1 cellular context compared by ENCODE assay signal in the genomic region with DNA sequence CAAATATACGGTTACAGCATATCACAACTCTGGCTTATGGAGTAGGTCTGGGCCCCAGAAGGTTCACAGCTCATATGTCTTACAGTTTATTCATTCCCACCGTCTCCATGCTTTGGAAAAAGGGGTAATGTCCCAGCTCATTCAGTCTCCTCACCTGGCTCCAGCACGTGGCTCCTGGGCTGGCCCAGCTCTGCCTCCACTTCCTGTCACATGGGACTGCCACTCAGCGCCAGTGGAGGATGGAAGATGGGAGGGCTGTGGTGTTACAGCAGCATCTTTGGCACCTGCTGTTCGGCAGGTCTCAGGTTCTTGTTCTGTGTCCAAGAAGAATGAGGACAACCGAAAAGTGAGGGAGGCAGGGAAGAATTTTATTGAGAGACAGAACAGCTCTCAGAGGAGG.
TF ChIP-seq lines count a peak whose summit lies in the region.

No MANE protein-coding gene starts in this region.

TF ChIP-seq in WTC11, 78 proteins besides CTCF, POLR2A, EP300 and RAD21:
- TF ChIP-seq, protein P1, sequence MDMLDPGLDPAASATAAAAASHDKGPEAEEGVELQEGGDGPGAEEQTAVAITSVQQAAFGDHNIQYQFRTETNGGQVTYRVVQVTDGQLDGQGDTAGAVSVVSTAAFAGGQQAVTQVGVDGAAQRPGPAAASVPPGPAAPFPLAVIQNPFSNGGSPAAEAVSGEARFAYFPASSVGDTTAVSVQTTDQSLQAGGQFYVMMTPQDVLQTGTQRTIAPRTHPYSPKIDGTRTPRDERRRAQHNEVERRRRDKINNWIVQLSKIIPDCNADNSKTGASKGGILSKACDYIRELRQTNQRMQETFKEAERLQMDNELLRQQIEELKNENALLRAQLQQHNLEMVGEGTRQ (CRISPR knock-in tag; IDR thresholded peaks at IDR 0.05), result peak; percentile 37; the same call in 1 of the 2 replicates
- TF ChIP-seq, protein P2, sequence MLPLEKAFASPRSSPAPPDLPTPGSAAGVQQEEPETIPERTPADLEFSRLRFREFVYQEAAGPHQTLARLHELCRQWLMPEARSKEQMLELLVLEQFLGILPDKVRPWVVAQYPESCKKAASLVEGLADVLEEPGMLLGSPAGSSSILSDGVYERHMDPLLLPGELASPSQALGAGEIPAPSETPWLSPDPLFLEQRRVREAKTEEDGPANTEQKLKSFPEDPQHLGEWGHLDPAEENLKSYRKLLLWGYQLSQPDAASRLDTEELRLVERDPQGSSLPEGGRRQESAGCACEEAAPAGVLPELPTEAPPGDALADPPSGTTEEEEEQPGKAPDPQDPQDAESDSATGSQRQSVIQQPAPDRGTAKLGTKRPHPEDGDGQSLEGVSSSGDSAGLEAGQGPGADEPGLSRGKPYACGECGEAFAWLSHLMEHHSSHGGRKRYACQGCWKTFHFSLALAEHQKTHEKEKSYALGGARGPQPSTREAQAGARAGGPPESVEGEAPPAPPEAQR (CRISPR knock-in tag; IDR thresholded peaks at IDR 0.05), result no peak
